Comparison of ENCODE assay signal across 10 cellular contexts in the genomic region with DNA sequence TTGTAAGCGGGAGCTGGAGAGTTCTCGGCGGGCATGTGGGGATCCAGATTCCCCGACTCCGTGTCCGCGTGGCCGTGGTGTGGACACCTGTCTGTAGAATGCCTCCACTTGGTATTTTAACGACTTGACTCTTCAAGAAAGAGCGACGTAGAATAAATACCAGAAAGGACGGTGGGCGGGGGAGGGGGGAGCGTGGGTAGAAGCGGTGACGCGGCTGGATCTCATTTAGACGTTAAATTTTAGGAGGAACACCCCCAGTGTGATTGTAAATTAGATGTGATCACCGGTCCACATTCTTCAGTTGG. TPM values are rescaled to one million over a fixed set of nuclear protein-coding genes. Genes with fewer than 3 reads are reported as not detected.
DNase-seq lines count a peak whose midpoint lies in the region; ATAC-seq, FAIRE-seq and TF ChIP-seq lines count a peak whose summit lies in the region.
"Had no signal": no experiment of that assay in that cellular context is flagged by ENCODE, and none has a peak within 500 bp of the region (broad histone marks: within the 10 kb centered on the region; RNA-seq: fewer than 3 reads in every experiment).

No MANE protein-coding gene starts in this region.

- peak overlapping the region; percentile 94 to 98 for H3K27ac ChIP-seq in A549
- H3K27ac ChIP-seq in effector memory CD4-positive, alpha-beta T cell (ENCODE audit: insufficient read depth, low read length, poor library complexity, severe bottlenecking): no peak overlapping the region

- TF ChIP-seq POLR2A in A549 (IDR thresholded peaks at IDR 0.05; ENCODE audit: low read length): no peak

- peaks cover 16% of the 10 kb centered on the region; the same call in 2 of the 3 replicates for H3K4me1 ChIP-seq in A549
- no peaks in the 10 kb centered on the region for H3K4me1 ChIP-seq in effector memory CD4-positive, alpha-beta T cell (ENCODE audit: control insufficient read depth, insufficient read depth, low read length, poor library complexity, severe bottlenecking)

- H3K27ac Mint-ChIP-seq in IgD-negative memory B cell (no peak overlapping the region), natural killer cell (no peak overlapping the region)
- H3K27ac Mint-ChIP-seq: T-helper 1 cell treated with Interleukin-12 subunit alpha and Interleukin-12 subunit beta and Interleukin-4 antibody, amounts not matched to agents 30 μg/mL and 1 μg/mL, for 36 hours had no signal

- H3K4me1 Mint-ChIP-seq in IgD-negative memory B cell (peaks cover 0 to 1% (median 0%) of the 10 kb centered on the region in 3 donors), natural killer cell (peaks cover 0 to 5% of the 10 kb centered on the region in 2 donors)

- H3K27me3 Mint-ChIP-seq in IgD-negative memory B cell (peaks cover 21% of the 10 kb centered on the region), natural killer cell (ENCODE audit: low read depth in 2 of 2) (peaks cover 29 to 36% of the 10 kb centered on the region in 2 donors)

- H3K4me3 Mint-ChIP-seq in IgD-negative memory B cell: peak overlapping the region; percentile 46 to 75 (median 66)
- peak overlapping the region; percentile 84 for H3K4me3 Mint-ChIP-seq in natural killer cell

- H3K9me3 ChIP-seq in A549: no peaks in the 10 kb centered on the region
- H3K9me3 ChIP-seq in effector memory CD4-positive, alpha-beta T cell (ENCODE audit: control insufficient read depth, low read length): no peaks in the 10 kb centered on the region

- TF ChIP-seq RAD21 in A549 (conservative IDR thresholded peaks at IDR 0.05 in 1 of 2, IDR thresholded peaks at IDR 0.05 in 1 of 2): no peak

- FAIRE-seq in A549 (lab: Jason Lieb, UNC): no peak
- FAIRE-seq: frontal cortex had no signal

- DNase-seq in A549 (ENCODE audit: low read depth in 1 of 2, low spot score in 1 of 2) (no peak), natural killer cell (no peak), RPMI8226 (no peak), NCI-H2196 (lab: John Stamatoyannopoulos, UW; ENCODE audit: unreplicated experiment) (no peak), NCI-H2081 (lab: John Stamatoyannopoulos, UW) (no peak)
- no peak for DNase-seq in effector memory CD4-positive, alpha-beta T cell
- DNase-seq in activated effector memory CD4-positive, alpha-beta T cell treated with Interleukin-2 at 50 U/mL for 16 hours: no peak

- peak overlapping the region; percentile 78 for H3K4me3 ChIP-seq in A549
- peak overlapping the region; percentile 29 for H3K4me3 ChIP-seq in effector memory CD4-positive, alpha-beta T cell (ENCODE audit: insufficient read depth, low read depth, low read length, poor library complexity, severe bottlenecking)

- H3K36me3 ChIP-seq in effector memory CD4-positive, alpha-beta T cell (ENCODE audit: control insufficient read depth, insufficient read depth, low read length): no peaks in the 10 kb centered on the region

- POLR2A ChIA-PET in A549 (lab: Yijun Ruan, JAX): interaction anchor here (1.0 to 1.4 kb wide), 2 partner anchors 39 to 90 kb away, joined by 4 to 7 read pairs; no protein-coding TSS in a partner anchor

- CTCF ChIA-PET in A549 (lab: Yijun Ruan, JAX): interaction anchor here (1.0 to 1.9 kb wide), 3 partner anchors 11 to 58 kb away, joined by 3 to 6 read pairs (median 4); no protein-coding TSS in a partner anchor

- TF ChIP-seq EP300 in A549 (IDR thresholded peaks at IDR 0.05): no peak

- TF ChIP-seq CTCF in A549 (IDR thresholded peaks at IDR 0.05) (no peak), natural killer cell (IDR thresholded peaks at IDR 0.05) (no peak)

- H3K9me3 Mint-ChIP-seq in IgD-negative memory B cell: peaks cover 0 to 4% (median 3%) of the 10 kb centered on the region in 3 donors
- no peaks in the 10 kb centered on the region for H3K9me3 Mint-ChIP-seq in natural killer cell
- H3K9me3 Mint-ChIP-seq: T-helper 1 cell treated with Interleukin-12 subunit alpha and Interleukin-12 subunit beta and Interleukin-4 antibody, amounts not matched to agents 30 μg/mL and 1 μg/mL, for 36 hours had no signal

- 36% methylated on average over 17 of the region's 19 CpGs for WGBS in A549 (ENCODE audit: missing lambda C conversion rate)

- intact Hi-C loops in natural killer cell (cut with micrococcal nuclease): no loop called here

- peaks cover 40% of the 10 kb centered on the region for H3K27me3 ChIP-seq in effector memory CD4-positive, alpha-beta T cell (replicated peaks; ENCODE audit: control insufficient read depth, insufficient read depth, low read length, poor library complexity, severe bottlenecking)

- H3K4me2 ChIP-seq in A549: peak overlapping the region; percentile 84

- peaks cover 3% of the 10 kb centered on the region for H3K36me3 Mint-ChIP-seq in IgD-negative memory B cell
- H3K36me3 Mint-ChIP-seq in natural killer cell: peaks cover 4% of the 10 kb centered on the region

- ATAC-seq in A549 (no peak), natural killer cell (no peak)

TF ChIP-seq in A549, 52 proteins besides CTCF, POLR2A, EP300 and RAD21:
- TF ChIP-seq RFX5 (IDR thresholded peaks at IDR 0.05) (no peak), MAFK (IDR thresholded peaks at IDR 0.05; ENCODE audit: partially characterized antibody) (no peak), HOXB5 (CRISPR knock-in tag; IDR thresholded peaks at IDR 0.05) (peak; percentile 61; the same call in 1 of the 2 replicates)

RNA-seq across cellular contexts. Expression of gene PYGO1, which starts 0.6 kb away (rescaled TPM):
- polyA plus RNA-seq in A549 (2011; rRNA removed): 13.8 and 13.9 TPM in 2 replicates
- 2.5 and 3.0 TPM in 2 replicates for polyA plus RNA-seq in A549 (2012; cell fraction: cytosol; rRNA removed)
- 1.2 and 1.4 TPM in 2 replicates for polyA plus RNA-seq in A549 (2012; cell fraction: nucleus; rRNA removed)
- polyA plus RNA-seq in A549 (2017; fragmentation: RNase III; extraction: RNeasy Plus Mini Kit Qiagen cat#74134 plus additional on column Dnase treatment): 6.1 to 6.6 TPM (median 6.3 TPM) in 3 replicates
- polyA minus RNA-seq in A549 (2011; rRNA and poly(A)+ RNA removed): 8.7 and 10.6 TPM in 2 replicates
- not detected for polyA plus RNA-seq in IgD-negative memory B cell
- under 1 TPM in 1 of 3 donors, not detected in 2; 0.16 TPM for total RNA-seq in natural killer cell
